In the genomic region with DNA sequence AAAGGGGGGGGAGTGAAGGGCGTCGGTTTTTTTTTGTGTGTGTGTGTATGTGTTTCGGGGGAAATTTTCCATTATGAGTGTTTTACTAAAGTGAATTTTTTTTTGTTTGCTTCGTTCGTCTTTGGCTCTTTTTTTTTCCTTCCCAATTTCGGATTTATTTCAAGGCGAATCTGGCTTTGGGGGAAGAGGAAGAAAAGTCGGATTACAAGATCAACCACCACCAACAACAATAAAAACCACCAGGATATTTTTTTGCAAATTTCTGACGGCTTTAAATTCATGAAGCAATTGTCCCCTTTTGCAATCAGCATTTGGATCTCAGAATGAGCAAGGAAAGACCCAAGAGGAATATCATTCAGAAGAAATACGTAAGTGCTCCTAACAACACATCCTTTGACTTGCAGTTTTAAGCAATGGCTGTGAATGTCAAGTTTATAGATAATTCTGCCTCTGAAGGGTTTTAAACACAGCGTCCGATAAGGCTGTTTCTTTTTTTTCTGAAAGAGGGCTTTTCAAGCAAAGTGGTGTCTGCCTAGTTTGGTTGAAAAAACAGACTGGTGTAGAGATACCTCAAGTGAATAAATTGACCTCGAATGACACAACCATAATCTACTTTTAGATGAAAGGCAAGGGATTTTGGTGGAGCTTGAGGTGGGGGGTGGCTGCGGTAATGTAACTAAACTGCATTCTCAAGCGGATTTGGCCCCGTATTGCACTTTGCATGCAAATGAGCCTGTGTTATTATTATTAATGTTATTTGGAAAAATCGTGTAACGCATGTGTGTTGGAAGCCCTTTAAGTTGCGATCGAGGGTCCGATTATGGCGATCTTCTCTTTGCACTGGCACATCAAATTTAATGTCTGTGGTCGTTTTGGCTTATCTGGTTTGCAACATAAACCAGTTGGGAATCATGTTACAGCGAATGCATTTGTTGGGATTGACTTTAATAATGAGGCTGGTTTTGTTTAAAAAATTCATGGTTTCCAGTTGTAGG, we compare ENCODE assay signal across 8 cellular contexts. TPM values are rescaled to one million over a fixed set of nuclear protein-coding genes. Genes with fewer than 3 reads are reported as not detected.
DNase-seq lines count a peak whose midpoint lies in the region; ATAC-seq, FAIRE-seq and TF ChIP-seq lines count a peak whose summit lies in the region.

No MANE protein-coding gene starts in this region.

- H3K4me1 Mint-ChIP-seq in astrocyte (ENCODE audit: low read depth, unreplicated experiment): peaks cover 11% of the 10 kb centered on the region

- DNase-seq in EH (ENCODE audit: low read depth) (peak; percentile 44), NB4 (ENCODE audit: low read depth) (peak; percentile 64), astrocyte (ENCODE audit: low read depth) (no peak), left lung (no peak), putamen (ENCODE audit: low spot score) (no peak), NCI-H345 (lab: John Stamatoyannopoulos, UW) (no peak)

- no peak for ATAC-seq in left lung
- no peak for ATAC-seq in activated CD4-positive, CD25-positive, alpha-beta regulatory T cell treated with anti-CD3 and anti-CD28 coated beads, Interleukin-2, amount 50 U/mL, for 24 hours

- H3K79me2 ChIP-seq in astrocyte (ENCODE audit: insufficient read depth, low read length): peaks cover 50% of the 10 kb centered on the region

- H3K4me2 ChIP-seq in astrocyte (ENCODE audit: low read length): peak overlapping the region; percentile 90

- TF ChIP-seq POLR2A in NB4 (IDR thresholded peaks at IDR 0.05; ENCODE audit: extremely low read depth, insufficient read length): no peak

- peak overlapping the region; percentile 92 for H3K9ac ChIP-seq in astrocyte (ENCODE audit: low read length)

- H2AFZ ChIP-seq in astrocyte (ENCODE audit: low read depth, low read length): no peak overlapping the region

- intact Hi-C loops in left lung (cut with DNase I): no loop called here

- H3K36me3 ChIP-seq in astrocyte (ENCODE audit: insufficient read depth, low read length): no peaks in the 10 kb centered on the region
- H3K36me3 ChIP-seq in left lung: no peaks in the 10 kb centered on the region

- H3K4me1 ChIP-seq in astrocyte (ENCODE audit: insufficient read depth, low read length) (peaks cover 9% of the 10 kb centered on the region), left lung (peaks cover 4 to 50% of the 10 kb centered on the region in 2 donors)

- peaks cover 2% of the 10 kb centered on the region for H3K36me3 Mint-ChIP-seq in astrocyte (ENCODE audit: low read depth, unreplicated experiment)

- H3K27ac ChIP-seq in astrocyte (ENCODE audit: low read depth, low read length): peak overlapping the region; percentile 93
- peak overlapping the region; percentile 89 to 97 for H3K27ac ChIP-seq in left lung
- peak overlapping the region; percentile 86 for H3K27ac ChIP-seq in temporal lobe (ENCODE audit: low read depth, low read length)

- H3K4me3 Mint-ChIP-seq in astrocyte (ENCODE audit: unreplicated experiment): peak overlapping the region; percentile 99

- H3K27me3 Mint-ChIP-seq in astrocyte (ENCODE audit: low read depth, unreplicated experiment): no peaks in the 10 kb centered on the region

- no peaks in the 10 kb centered on the region for H3K9me3 Mint-ChIP-seq in astrocyte (ENCODE audit: unreplicated experiment)

- H3K27me3 ChIP-seq in astrocyte (ENCODE audit: insufficient read depth, low read length): no peaks in the 10 kb centered on the region
- no peaks in the 10 kb centered on the region for H3K27me3 ChIP-seq in left lung

- no peak for FAIRE-seq in astrocyte (lab: Jason Lieb, UNC)

- H3K27ac Mint-ChIP-seq in astrocyte (ENCODE audit: unreplicated experiment): peak overlapping the region; percentile 90

- TF ChIP-seq CTCF in NB4 (IDR thresholded peaks at IDR 0.05; ENCODE audit: low read depth, low read length): no peak
- TF ChIP-seq CTCF in astrocyte (IDR thresholded peaks at IDR 0.05; ENCODE audit: insufficient read depth, low read depth, low read length): no peak
- no peak for TF ChIP-seq CTCF in left lung (IDR thresholded peaks at IDR 0.05)

- H3K4me3 ChIP-seq in NB4 (ENCODE audit: low read depth, low read length): peak overlapping the region; percentile 86
- H3K4me3 ChIP-seq in astrocyte (ENCODE audit: insufficient read depth, low read depth, low read length): peak overlapping the region; percentile 99
- peak overlapping the region; percentile 86 to 92 for H3K4me3 ChIP-seq in left lung

- H4K20me1 ChIP-seq in astrocyte (ENCODE audit: insufficient read depth, low read length): peaks cover 46% of the 10 kb centered on the region

- H3K9me3 ChIP-seq in astrocyte (ENCODE audit: insufficient read depth, low read depth, low read length) (no peaks in the 10 kb centered on the region), left lung (no peaks in the 10 kb centered on the region)

RNA-seq across cellular contexts. Expression of a gene that starts 0.6 kb away (rescaled TPM):
- total RNA-seq in astrocyte (23.3 and 24.2 TPM in 2 replicates), left lung (10 to 100 TPM; 10.2 to 14.5 TPM), temporal lobe (14.3 TPM)

Comparison
In these comparisons a context has a peak if more than half of its experiments do, and no peak if none do; other contexts are left out.
1. DNase-seq: peak in EH (single experiment) and NB4 (single experiment); none in astrocyte (single experiment), left lung (0 of 2), putamen (single experiment) and NCI-H345 (single experiment).
2. Peak in every context shown above with its lines, with median percentiles within 50 percentile points of each other: H3K4me3 ChIP-seq and H3K27ac ChIP-seq.